ENCODE assay signal across 8 cellular contexts in genomic region chr19:42242512-42243409, GRCh38. TPM values are rescaled to one million over a fixed set of nuclear protein-coding genes. Genes with fewer than 3 reads are reported as not detected.
DNase-seq lines count a peak whose midpoint lies in the region; ATAC-seq, FAIRE-seq and TF ChIP-seq lines count a peak whose summit lies in the region.

Gene GSK3A (minus strand): TSS chr19:42242602. CDS start chr19:42242465, 137 bp downstream.

- H3K79me2 ChIP-seq in OCI-LY7 (ENCODE audit: insufficient read depth, low read depth, low read length), result peaks cover 22% of the 10 kb centered on the region

- intact Hi-C loops in OCI-LY7 (cut with micrococcal nuclease; ENCODE audit: unreplicated experiment), result loop anchor here (2.0 kb wide), 1 partner anchor 134 kb away; no protein-coding TSS in a partner anchor

- peak within 1 kb of the TSS; percentile 92 for H3K4me3 ChIP-seq in OCI-LY7 (ENCODE audit: low read depth, low read length, poor library complexity, severe bottlenecking)

- H3K9me2 ChIP-seq in OCI-LY7 (ENCODE audit: insufficient read depth, low read length), result no peaks in the 10 kb centered on the region

- H3K9me3 Mint-ChIP-seq in endothelial cell (ENCODE audit: unreplicated experiment) (no peaks in the 10 kb centered on the region), mesothelial cell of epicardium (no peaks in the 10 kb centered on the region)

- peak; percentile 58 for ATAC-seq in GM21526 (IDR thresholded peaks at IDR 0.05; ENCODE audit: low FRiP score, unreplicated experiment)

- H3K4me3 Mint-ChIP-seq in endothelial cell (ENCODE audit: unreplicated experiment) (peak within 1 kb of the TSS; percentile 95), mesothelial cell of epicardium (peak within 1 kb of the TSS; percentile 92)

- H4K20me1 ChIP-seq in OCI-LY7 (ENCODE audit: insufficient read depth, low read length), result no peaks in the 10 kb centered on the region

- CTCF ChIA-PET in OCI-LY7 (lab: Charles Lee; ENCODE audit: unreplicated experiment), result interaction anchor here (0.5 to 0.6 kb wide), 2 partner anchors 37 to 134 kb away, joined by 3 to 6 read pairs; no protein-coding TSS in a partner anchor

- H3K4me2 ChIP-seq in OCI-LY7 (ENCODE audit: low read length), result peak within 1 kb of the TSS; percentile 96

- no peak for TF ChIP-seq CTCF in D721Med (IDR thresholded peaks at IDR 0.05; ENCODE audit: insufficient read depth, missing control alignments)
- no peak for TF ChIP-seq CTCF in OCI-LY7 (conservative IDR thresholded peaks at IDR 0.05; ENCODE audit: low read length)
- TF ChIP-seq CTCF in endothelial cell (IDR thresholded peaks at IDR 0.05; ENCODE audit: unreplicated experiment), result no peak
- no peak for TF ChIP-seq CTCF in mesothelial cell of epicardium (IDR thresholded peaks at IDR 0.05; ENCODE audit: unreplicated experiment)

- peak within 1 kb of the TSS; percentile 7; the same call in 1 of the 2 replicates for H2AFZ ChIP-seq in OCI-LY7 (ENCODE audit: low read length)

- peak within 1 kb of the TSS; percentile 77 for H3K27ac ChIP-seq in OCI-LY7 (ENCODE audit: low read depth, low read length, poor library complexity, severe bottlenecking)

- H3K4me1 Mint-ChIP-seq in endothelial cell (ENCODE audit: unreplicated experiment) (peaks cover 52% of the 10 kb centered on the region), mesothelial cell of epicardium (peaks cover 41% of the 10 kb centered on the region)

- H3K9me3 ChIP-seq in OCI-LY7 (ENCODE audit: low read length), result no peaks in the 10 kb centered on the region

- peaks cover 38% of the 10 kb centered on the region; the same call in 1 of the 2 replicates for H3K36me3 ChIP-seq in OCI-LY7 (ENCODE audit: insufficient read depth, low read length)

- H3K27me3 Mint-ChIP-seq in endothelial cell (ENCODE audit: unreplicated experiment) (peaks cover 24% of the 10 kb centered on the region), mesothelial cell of epicardium (ENCODE audit: low read depth) (no peaks in the 10 kb centered on the region)

- no TSS peak for BruUV-seq in OCI-LY7 (replicated peaks; lab: Mats Ljungman, UMichigan)

- peak; percentile 72 for DNase-seq in D721Med (ENCODE audit: insufficient read length, low spot score)
- peak; percentile 95 for DNase-seq in HuH-7.5 (ENCODE audit: low spot score)
- DNase-seq in OCI-LY7 (ENCODE audit: low spot score), result peak; percentile 98
- peak; percentile 89 for DNase-seq in activated T-cell treated with anti-CD3 and anti-CD28 coated beads for 1 hour (ENCODE audit: low read depth)
- peak; percentile 96 for DNase-seq in endothelial cell (ENCODE audit: low spot score)
- peak; percentile 95 for DNase-seq in mesothelial cell of epicardium (ENCODE audit: low spot score in 2 of 2, unreplicated experiment in 2 of 2)
- DNase-seq in stimulated activated CD8-positive, alpha-beta memory T cell treated with anti-CD3 and anti-CD28 coated beads, Interleukin-15, amount 100 ng/mL, for 48 hours (ENCODE audit: low read depth in 2 of 2), result peak; percentile 91 to 95

- POLR2A ChIA-PET in OCI-LY7 (lab: Charles Lee), result interaction anchor here (0.5 to 2.3 kb wide), 6 partner anchors 10 to 53 kb away, joined by 3 to 9 read pairs (median 5); partner anchors contain the start of gene ZNF526

- FAIRE-seq in D721Med (lab: Jason Lieb, UNC), result no peak

- H3K27ac Mint-ChIP-seq in endothelial cell (ENCODE audit: unreplicated experiment), result peak within 1 kb of the TSS; percentile 72
- H3K27ac Mint-ChIP-seq in mesothelial cell of epicardium, result peak within 1 kb of the TSS; percentile 98

- H3K36me3 Mint-ChIP-seq in endothelial cell (ENCODE audit: low read depth, unreplicated experiment), result peaks cover 10% of the 10 kb centered on the region
- H3K36me3 Mint-ChIP-seq in mesothelial cell of epicardium, result peaks cover 8% of the 10 kb centered on the region

- H3K4me1 ChIP-seq in OCI-LY7 (ENCODE audit: insufficient read depth, low read length, poor library complexity, severe bottlenecking), result peaks cover 33% of the 10 kb centered on the region

RNA-seq across cellular contexts. Expression of gene GSK3A, which starts in this region (rescaled TPM):
- 20.9 and 23.6 TPM in 2 replicates for total RNA-seq in OCI-LY7 (2014; rRNA removed; shearing (Covaris generic))
- total RNA-seq in OCI-LY7 (2022) (29.2 and 33.7 TPM in 2 replicates), endothelial cell (ENCODE audit: unreplicated experiment) (54.4 TPM), mesothelial cell of epicardium (42.9 to 45.5 TPM (median 44.6 TPM) in 3 replicates)

Comparison
In these comparisons a context has a peak if more than half of its experiments do, and no peak if none do; other contexts are left out.
1. Peak in every context shown above with its lines: DNase-seq, ATAC-seq, H3K4me3 ChIP-seq and H3K27ac ChIP-seq.